ENCODE assay signal across 13 cellular contexts in genomic region chr4:119493419-119493818, GRCh38.
DNase-seq lines count a peak whose midpoint lies in the region; ATAC-seq and TF ChIP-seq lines count a peak whose summit lies in the region.
"Had no signal": no experiment of that assay in that cellular context is flagged by ENCODE, and none has a peak within 500 bp of the region (broad histone marks: within the 10 kb centered on the region; RNA-seq: fewer than 3 reads in every experiment).

No MANE protein-coding gene starts in this region.

- H3K9me3 ChIP-seq in ascending aorta (no peaks in the 10 kb centered on the region), stomach (no peaks in the 10 kb centered on the region)

- TF ChIP-seq POLR2A in stomach (IDR thresholded peaks at IDR 0.05), result no peak

- TF ChIP-seq CTCF in ascending aorta (IDR thresholded peaks at IDR 0.05), result peak; percentile 9 to 27 (median 15)
- no peak for TF ChIP-seq CTCF in stomach (IDR thresholded peaks at IDR 0.05)

- H3K4me3 ChIP-seq in ascending aorta (no peak overlapping the region), stomach (no peak overlapping the region)

- H3K27me3 ChIP-seq in ascending aorta (no peaks in the 10 kb centered on the region), stomach (no peaks in the 10 kb centered on the region)

- TF ChIP-seq EP300 in stomach (IDR thresholded peaks at IDR 0.05), result no peak

- 88 to 93% (median 90%) methylated on average over 1 of the region's 1 CpG for WGBS in stomach, 5 donors

- H3K27ac ChIP-seq in ascending aorta (no peak overlapping the region), stomach (no peak overlapping the region)
- H3K27ac ChIP-seq: parathyroid adenoma had no signal

- no peaks in the 10 kb centered on the region for H3K4me1 ChIP-seq in ascending aorta
- H3K4me1 ChIP-seq in stomach, result peaks cover 0 to 5% (median 2%) of the 10 kb centered on the region in 4 donors
- H3K4me1 ChIP-seq: parathyroid adenoma had no signal

- H3K36me3 ChIP-seq in ascending aorta, result peaks cover 18 to 24% of the 10 kb centered on the region in 2 donors
- peaks cover 10 to 52% (median 48%) of the 10 kb centered on the region in 4 donors for H3K36me3 ChIP-seq in stomach

- intact Hi-C loops in ascending aorta (cut with DNase I), result loop anchor here (2.0 to 10.0 kb wide), 2 partner anchors 179 to 509 kb away; no protein-coding TSS in a partner anchor
- intact Hi-C loops in stomach (cut with DNase I; ENCODE audit: low total_unique reads), result no loop called here

- DNase-seq in EH (ENCODE audit: low read depth) (peak; percentile 41), LHCN-M2 (ENCODE audit: low read depth) (peak; percentile 43), ascending aorta (ENCODE audit: low spot score in 2 of 2) (no peak), midbrain (lab: John Stamatoyannopoulos, UW) (peak; percentile 16), AG08395 (ENCODE audit: low spot score) (no peak), stomach (no peak), NCI-H2081 (lab: John Stamatoyannopoulos, UW) (no peak)
- DNase-seq: activated gamma-delta T cell, GDM1, immature natural killer cell had no signal

- ATAC-seq in HG02852 (IDR thresholded peaks at IDR 0.05; ENCODE audit: unreplicated experiment), result no peak
- ATAC-seq: activated CD4-positive, CD25-positive, alpha-beta regulatory T cell treated with anti-CD3 and anti-CD28 coated beads, Interleukin-2, amount 50 U/mL, for 24 hours had no signal

Comparison
In these comparisons a context has a peak if more than half of its experiments do, and no peak if none do; other contexts are left out.
1. DNase-seq: peak in EH (single experiment), LHCN-M2 (single experiment) and midbrain (single experiment); none in ascending aorta (0 of 2), AG08395 (single experiment), stomach (single experiment) and NCI-H2081 (0 of 2).
2. CTCF ChIP-seq: peak in ascending aorta (3 of 3); none in stomach (0 of 7).